25 cellular contexts compared by ENCODE assay signal in the genomic region with DNA sequence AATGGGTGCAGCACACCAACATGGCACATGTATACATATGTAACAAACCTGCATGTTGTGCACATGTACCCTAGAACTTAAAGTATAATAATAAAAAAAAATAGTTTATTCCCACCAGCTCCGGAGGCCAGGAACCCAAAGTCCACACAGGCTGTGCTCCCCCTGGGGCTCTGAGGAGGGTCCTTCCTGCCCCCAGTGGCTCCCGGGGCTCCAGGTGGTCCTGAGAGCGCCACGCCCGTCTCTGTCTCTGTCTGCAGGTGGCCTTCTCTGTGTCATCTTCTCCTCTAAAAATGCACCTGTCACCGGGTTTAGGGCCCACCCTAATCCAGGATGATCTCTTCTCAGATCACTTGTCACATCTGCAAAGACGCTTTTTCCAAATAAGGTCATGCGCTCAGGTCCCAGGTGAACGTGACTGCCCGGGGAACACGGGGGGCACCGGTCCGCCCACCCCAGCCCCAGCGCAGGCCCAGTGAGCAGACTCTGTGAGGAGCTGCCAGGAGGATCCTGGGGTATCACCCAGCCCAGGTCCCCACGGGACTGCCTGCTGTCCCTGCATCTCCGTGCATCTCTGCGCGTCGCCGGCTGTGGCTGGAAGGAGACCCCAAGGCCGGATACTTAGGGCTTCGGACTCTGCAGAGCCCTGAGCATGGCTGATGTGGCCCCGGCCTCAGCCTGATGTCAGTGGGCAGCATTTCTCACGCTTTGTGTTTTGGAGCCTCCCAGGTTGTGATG. TPM values are rescaled to one million over a fixed set of nuclear protein-coding genes. Genes with fewer than 3 reads are reported as not detected.
DNase-seq lines count a peak whose midpoint lies in the region; ATAC-seq and TF ChIP-seq lines count a peak whose summit lies in the region.
"Had no signal": no experiment of that assay in that cellular context is flagged by ENCODE, and none has a peak within 500 bp of the region (broad histone marks: within the 10 kb centered on the region; RNA-seq: fewer than 3 reads in every experiment).

No MANE protein-coding gene starts in this region.

- peak; percentile 12 for DNase-seq in NCI-H82 (lab: John Stamatoyannopoulos, UW)
- DNase-seq in NCI-H82 treated with DMSO at 0.1 percent for 48 hours (lab: John Stamatoyannopoulos, UW; ENCODE audit: unreplicated experiment) = no peak
- no peak for DNase-seq in MCF 10A (ENCODE audit: unreplicated experiment)
- DNase-seq in breast epithelium (ENCODE audit: low spot score in 2 of 2) = no peak
- no peak for DNase-seq in T-cell
- DNase-seq in transverse colon = no peak
- no peak for DNase-seq in AG20443 (ENCODE audit: low spot score)
- no peak for DNase-seq in DMS153 treated with DMSO at 0.1 percent for 48 hours (lab: John Stamatoyannopoulos, UW; ENCODE audit: unreplicated experiment)
- DNase-seq: 8988T; activated CD4-positive, CD25-positive, alpha-beta regulatory T cell treated with anti-CD3 and anti-CD28 coated beads, Interleukin-2, amount 50 U/mL, for 72 hours; activated effector memory CD4-positive, alpha-beta T cell treated with Interleukin-2 at 50 U/mL for 16 hours; adrenal gland; brain microvascular endothelial cell; COR-L47; effector CD8-positive, alpha-beta T cell; erythroblast; heart left ventricle; MV-4-11; NCI-H1694 treated with DMSO at 0.1 percent for 48 hours; NCI-H2227 treated with DMSO at 0.1 percent for 48 hours; NCI-H748 treated with DMSO at 0.1 percent for 48 hours; psoas muscle had no signal

- H3K27ac ChIP-seq in breast epithelium (peak overlapping the region in 1 of 2 donors; percentile 98), transverse colon (peak overlapping the region in 3 of 4 donors; percentile 2 to 97 (median 26))
- H3K27ac ChIP-seq: brain microvascular endothelial cell had no signal

- POLR2A ChIA-PET in MCF 10A (lab: Yijun Ruan, JAX) (interaction anchor here (0.6 to 4.0 kb wide), 5 partner anchors 8 to 140 kb away, joined by 3 to 65 read pairs (median 17); partner anchors contain the start of gene SLCO4A1), T-cell (lab: Charles Lee) (no interaction called here)

- H3K27me3 ChIP-seq in breast epithelium = no peaks in the 10 kb centered on the region
- H3K27me3 ChIP-seq in transverse colon = no peaks in the 10 kb centered on the region
- H3K27me3 ChIP-seq: adrenal gland, brain microvascular endothelial cell, heart left ventricle had no signal

- H3K4me3 Mint-ChIP-seq in MCF 10A (ENCODE audit: unreplicated experiment) (no peak overlapping the region), T-cell (no peak overlapping the region)
- H3K4me3 Mint-ChIP-seq: type B pancreatic cell had no signal

- TF ChIP-seq EP300 in transverse colon (IDR thresholded peaks at IDR 0.05; ENCODE audit: low read depth) = no peak

- peaks cover 5% of the 10 kb centered on the region in 2 donors for H3K4me1 ChIP-seq in breast epithelium
- peaks cover 22 to 26% (median 25%) of the 10 kb centered on the region in 4 donors for H3K4me1 ChIP-seq in transverse colon

- intact Hi-C loops in MCF 10A (cut with micrococcal nuclease) (loop anchor here (10.0 kb wide), 1 partner anchor 51 kb away; the partner anchor contains the start of gene NTSR1), breast epithelium (cut with DNase I; ENCODE audit: low total_unique reads) (no loop called here), transverse colon (cut with DNase I; ENCODE audit: low total_unique reads) (no loop called here)

- H3K27ac Mint-ChIP-seq in MCF 10A (ENCODE audit: low read depth, unreplicated experiment) = peak overlapping the region; percentile 98
- H3K27ac Mint-ChIP-seq in T-cell = peak overlapping the region; percentile 57 to 71

- H3K4me3 ChIP-seq in breast epithelium (no peak overlapping the region), transverse colon (no peak overlapping the region)
- H3K4me3 ChIP-seq: adrenal gland, GM12878, heart left ventricle, psoas muscle had no signal

- H3K36me3 ChIP-seq in breast epithelium (no peaks in the 10 kb centered on the region), transverse colon (no peaks in the 10 kb centered on the region)
- H3K36me3 ChIP-seq: adrenal gland, brain microvascular endothelial cell had no signal

- H3K9me3 ChIP-seq in breast epithelium (no peaks in the 10 kb centered on the region), transverse colon (no peaks in the 10 kb centered on the region)
- H3K9me3 ChIP-seq: adrenal gland, heart left ventricle, psoas muscle had no signal

- H3K4me1 Mint-ChIP-seq in MCF 10A (ENCODE audit: insufficient read depth, unreplicated experiment) = peaks cover 11% of the 10 kb centered on the region
- peaks cover 21 to 36% (median 33%) of the 10 kb centered on the region in 3 donors for H3K4me1 Mint-ChIP-seq in T-cell

- 79 to 84% methylated on average over 6 to 24 of the region's 24 CpGs for WGBS in transverse colon (ENCODE audit: low coverage in 1 of 2), 2 donors

- in situ Hi-C loops in transverse colon (cut with MboI; ENCODE audit: low pct_ligation_motif_present in 1 of 4, low pct_unique_long_range_greater_than_20kb in 1 of 4, low sequenced_read_pairs in 3 of 4) = loop anchor here in 1 of 4 donors (25.0 kb wide), 1 partner anchor 133 kb away; the partner anchor contains the start of gene MRGBP

- CTCF ChIA-PET in MCF 10A (lab: Yijun Ruan, JAX) (interaction anchor here (0.6 to 3.5 kb wide), 5 partner anchors 20 to 155 kb away, joined by 3 to 12 read pairs (median 4); no protein-coding TSS in a partner anchor), T-cell (lab: Charles Lee) (interaction anchor here in 1 of 2 donors (0.6 kb wide), 1 partner anchor 11 kb away, joined by 3 read pairs; no protein-coding TSS in a partner anchor)

- TF ChIP-seq POLR2A in breast epithelium (IDR thresholded peaks at IDR 0.05) (no peak), transverse colon (IDR thresholded peaks at IDR 0.05) (no peak)

- TF ChIP-seq CTCF in MCF 10A (IDR thresholded peaks at IDR 0.05; ENCODE audit: unreplicated experiment) (no peak), breast epithelium (IDR thresholded peaks at IDR 0.05) (no peak), transverse colon (IDR thresholded peaks at IDR 0.05) (no peak)

- H3K9me3 Mint-ChIP-seq in MCF 10A (ENCODE audit: unreplicated experiment) = no peaks in the 10 kb centered on the region
- H3K9me3 Mint-ChIP-seq in T-cell = no peaks in the 10 kb centered on the region
- H3K9me3 Mint-ChIP-seq: type B pancreatic cell had no signal

- BruUV-seq in MCF 10A (replicated peaks; lab: Mats Ljungman, UMichigan) = no TSS peak

- ATAC-seq in T-cell (replicated peaks in 1 of 4) = no peak
- ATAC-seq: GM12878, heart left ventricle, psoas muscle had no signal

- no peaks in the 10 kb centered on the region for H3K27me3 Mint-ChIP-seq in MCF 10A (ENCODE audit: insufficient read depth, unreplicated experiment)
- no peaks in the 10 kb centered on the region for H3K27me3 Mint-ChIP-seq in T-cell
- H3K27me3 Mint-ChIP-seq: type B pancreatic cell had no signal

- H3K36me3 Mint-ChIP-seq in MCF 10A (ENCODE audit: insufficient read depth, unreplicated experiment) (peaks cover 23% of the 10 kb centered on the region), T-cell (no peaks in the 10 kb centered on the region)
- H3K36me3 Mint-ChIP-seq: type B pancreatic cell had no signal

RNA-seq across cellular contexts. Expression of gene SLCO4A1, which starts 11.8 kb away (rescaled TPM):
- total RNA-seq in MCF 10A (2022) = 23.8 and 27.0 TPM in 2 replicates
- total RNA-seq in breast epithelium = 10 to 100 TPM in 2 of 3 donors, 1 to 10 TPM in 1; 8.8 to 26.5 (median 15.4) TPM
- total RNA-seq in T-cell = 1 to 10 TPM in 4 of 5 donors, under 1 TPM in 1; 0.98 to 7.2 (median 5.4) TPM
- total RNA-seq in transverse colon = 100 to 1,000 TPM in 1 of 4 donors, 10 to 100 TPM in 3; 13.7 to 375 (median 60.0) TPM

RNA-seq across cellular contexts. Expression of gene NTSR1, which starts 54.5 kb away (rescaled TPM):
- 4.5 and 6.2 TPM in 2 replicates for total RNA-seq in MCF 10A (2022)
- total RNA-seq in breast epithelium = under 1 TPM in 1 of 3 donors, not detected in 2; under 0.01 TPM
- under 1 TPM in 3 of 5 donors, not detected in 2; 0.33 to 0.63 (median 0.53) TPM for total RNA-seq in T-cell
- 10 to 100 TPM in 1 of 4 donors, 1 to 10 TPM in 3; 1.5 to 23.9 (median 4.7) TPM for total RNA-seq in transverse colon
- total RNA-seq: GM12878, H4 had no signal
